In genomic region chr11:65083834-65084597, GRCh38 we compare ENCODE assay signal across 1 cellular context.
TF ChIP-seq lines count a peak whose summit lies in the region.

TSS of gene CDCA5 (minus strand) at chr11:65084040. CDS start at chr11:65083978, 62 bp downstream.
TSS of gene ZFPL1 (plus strand) at chr11:65084222. CDS start at chr11:65084699, 477 bp downstream.

TF ChIP-seq in HepG2, 621 proteins besides CTCF, POLR2A, EP300 and RAD21 (continued from another document and continues in another):
- no peak for TF ChIP-seq PTBP1 (IDR thresholded peaks at IDR 0.05; ENCODE audit: low read depth, low read length, poor library complexity, severe bottlenecking)
- no peak for TF ChIP-seq ZNF136 (CRISPR knock-in tag; IDR thresholded peaks at IDR 0.05; ENCODE audit: low read depth)
- peak; percentile 92 for TF ChIP-seq RBFOX2 (IDR thresholded peaks at IDR 0.05; ENCODE audit: low read depth, low read length)
- 0 out of 2 replicates have a peak, but pooled peaks have one; percentile 60 for TF ChIP-seq ZFYVE20 (CRISPR knock-in tag; IDR thresholded peaks at IDR 0.05; ENCODE audit: borderline replicate concordance, low read depth)
- peak; percentile 95 for TF ChIP-seq ZGPAT (CRISPR knock-in tag; IDR thresholded peaks at IDR 0.05)
- 0 out of 2 replicates have a peak, but pooled peaks have one; percentile 50 for TF ChIP-seq ZNF101 (CRISPR knock-in tag; IDR thresholded peaks at IDR 0.05; ENCODE audit: borderline replicate concordance, low read depth)
- peak; percentile 95 for TF ChIP-seq TGIF2 (CRISPR knock-in tag; IDR thresholded peaks at IDR 0.05)
- TF ChIP-seq ZNF724P (CRISPR knock-in tag; IDR thresholded peaks at IDR 0.05; ENCODE audit: borderline replicate concordance) = peak; percentile 92
- peak; percentile 88 for TF ChIP-seq POGK (CRISPR knock-in tag; conservative IDR thresholded peaks at IDR 0.05)
- TF ChIP-seq ZNF564 (CRISPR knock-in tag; IDR thresholded peaks at IDR 0.05) = peak; percentile 86; the same call in 1 of the 2 replicates
- no peak; the same call in 1 of the 2 replicates for TF ChIP-seq ZNF33B (CRISPR knock-in tag; IDR thresholded peaks at IDR 0.05)
- TF ChIP-seq ZNF691 (CRISPR knock-in tag; IDR thresholded peaks at IDR 0.05; ENCODE audit: borderline replicate concordance, low read depth) = peak; percentile 74; the same call in 1 of the 2 replicates
- TF ChIP-seq ZNF501 (CRISPR knock-in tag; IDR thresholded peaks at IDR 0.05) = peak; percentile 73
- peak; percentile 80 for TF ChIP-seq GMEB2 (CRISPR knock-in tag; IDR thresholded peaks at IDR 0.05; ENCODE audit: low read depth)
- TF ChIP-seq YEATS4 (CRISPR knock-in tag; IDR thresholded peaks at IDR 0.05; ENCODE audit: borderline replicate concordance) = peak; percentile 80
- no peak for TF ChIP-seq HMG20A (CRISPR knock-in tag; IDR thresholded peaks at IDR 0.05; ENCODE audit: borderline replicate concordance)
- TF ChIP-seq SRSF1 (optimal IDR thresholded peaks at IDR 0.05; ENCODE audit: low read depth, low read length) = peak; percentile 80
- peak; percentile 91 for TF ChIP-seq HOXA9 (CRISPR knock-in tag; IDR thresholded peaks at IDR 0.05; ENCODE audit: borderline replicate concordance)
- TF ChIP-seq CREM (IDR thresholded peaks at IDR 0.05) = peak; percentile 98
- peak; percentile 90 for TF ChIP-seq CREM (CRISPR knock-in tag; IDR thresholded peaks at IDR 0.05)
- peak; percentile 50; the same call in 1 of the 2 replicates for TF ChIP-seq ZBTB44 (CRISPR knock-in tag; IDR thresholded peaks at IDR 0.05)
- TF ChIP-seq ZKSCAN5 (CRISPR knock-in tag; IDR thresholded peaks at IDR 0.05) = no peak
- TF ChIP-seq SNRNP70 (IDR thresholded peaks at IDR 0.05; ENCODE audit: low read depth, low read length) = no peak
- peak; percentile 48; the same call in 1 of the 2 replicates for TF ChIP-seq SRF (IDR thresholded peaks at IDR 0.05; ENCODE audit: low read depth, low read length)
- no peak for TF ChIP-seq DDIT3 (CRISPR knock-in tag; IDR thresholded peaks at IDR 0.05)
- 0 out of 2 replicates have a peak, but pooled peaks have one; percentile 53 for TF ChIP-seq ZBTB39 (CRISPR knock-in tag; IDR thresholded peaks at IDR 0.05)
- peak; percentile 78; the same call in 1 of the 2 replicates for TF ChIP-seq ZBTB25 (CRISPR knock-in tag; IDR thresholded peaks at IDR 0.05)
- TF ChIP-seq ZNF800 (CRISPR knock-in tag; IDR thresholded peaks at IDR 0.05) = no peak
- TF ChIP-seq NR2F2 (IDR thresholded peaks at IDR 0.05; ENCODE audit: borderline replicate concordance, low read depth) = no peak; the same call in 1 of the 2 replicates
- TF ChIP-seq HDAC6 (IDR thresholded peaks at IDR 0.05; ENCODE audit: low read depth, low read length) = no peak
- TF ChIP-seq SAFB2 (CRISPR knock-in tag; IDR thresholded peaks at IDR 0.05; ENCODE audit: borderline replicate concordance, low read depth) = no peak
- TF ChIP-seq CSRNP1 (CRISPR knock-in tag; IDR thresholded peaks at IDR 0.05) = peak; percentile 83
- TF ChIP-seq ZNF607 (CRISPR knock-in tag; IDR thresholded peaks at IDR 0.05; ENCODE audit: borderline replicate concordance) = peak; percentile 56; the same call in 1 of the 2 replicates
- peak; percentile 76 for TF ChIP-seq TOPORS (CRISPR knock-in tag; IDR thresholded peaks at IDR 0.05)
- TF ChIP-seq ZNF720 (CRISPR knock-in tag; IDR thresholded peaks at IDR 0.05) = no peak
- TF ChIP-seq ZBTB34 (CRISPR knock-in tag; IDR thresholded peaks at IDR 0.05) = peak; percentile 58; the same call in 1 of the 2 replicates
- 0 out of 2 replicates have a peak, but pooled peaks have one; percentile 25 for TF ChIP-seq SSRP1 (CRISPR knock-in tag; IDR thresholded peaks at IDR 0.05)
- TF ChIP-seq POGZ (CRISPR knock-in tag; IDR thresholded peaks at IDR 0.05) = peak; percentile 83
- peak; percentile 84; the same call in 1 of the 2 replicates for TF ChIP-seq ZBTB10 (CRISPR knock-in tag; IDR thresholded peaks at IDR 0.05; ENCODE audit: borderline replicate concordance)
